ENCODE assay signal across 8 cellular contexts in genomic region chr9:136848393-136849037, GRCh38. TPM values are rescaled to one million over a fixed set of nuclear protein-coding genes. Genes with fewer than 3 reads are reported as not detected.
A peak's percentile ranks its signal among the peaks of the same experiment; 100 is the strongest.
DNase-seq lines count a peak whose midpoint lies in the region; ATAC-seq and TF ChIP-seq lines count a peak whose summit lies in the region.

No MANE protein-coding gene starts in this region.

- H3K9me3 ChIP-seq in PC-3 (ENCODE audit: low read length), result no peaks in the 10 kb centered on the region

- peak overlapping the region; percentile 98 for H3K27ac Mint-ChIP-seq in Calu3 (ENCODE audit: unreplicated experiment)
- peak overlapping the region; percentile 94 for H3K27ac Mint-ChIP-seq in stimulated activated naive B cell treated with anti-CD40 and anti-IgM and Interleukin-4, amounts not matched to agents 10 μg/mL and 1 μg/mL and 100 μg/mL, for 72 hours

- H3K27me3 ChIP-seq in PC-3 (ENCODE audit: low read length) (no peaks in the 10 kb centered on the region), brain microvascular endothelial cell (replicated peaks) (peaks cover 15% of the 10 kb centered on the region), layer of hippocampus (ENCODE audit: control insufficient read depth, insufficient read depth, low read length) (peaks cover 2% of the 10 kb centered on the region)

- intact Hi-C loops in Calu3 (cut with micrococcal nuclease; ENCODE audit: unreplicated experiment) (no loop called here), PC-3 (cut with micrococcal nuclease) (loop anchor here (10.0 kb wide), 1 partner anchor 146 kb away; the partner anchor contains the start of genes CLIC3 and PAXX)

- no TSS peak for BruUV-seq in Calu3 (replicated peaks; lab: Mats Ljungman, UMichigan)
- BruUV-seq in PC-3 (replicated peaks; lab: Mats Ljungman, UMichigan), result TSS peak; percentile 59

- H3K9me2 ChIP-seq in PC-3 (replicated peaks; ENCODE audit: low read length), result no peaks in the 10 kb centered on the region

- peaks cover 5% of the 10 kb centered on the region for H3K4me1 Mint-ChIP-seq in Calu3 (ENCODE audit: low read depth, unreplicated experiment)
- H3K4me1 Mint-ChIP-seq in stimulated activated naive B cell treated with anti-CD40 and anti-IgM and Interleukin-4, amounts not matched to agents 10 μg/mL and 1 μg/mL and 100 μg/mL, for 72 hours, result peaks cover 24 to 38% of the 10 kb centered on the region in 2 donors

- H3K4me1 ChIP-seq in PC-3 (ENCODE audit: insufficient read depth, low read length), result peaks cover 8% of the 10 kb centered on the region

- POLR2A ChIA-PET in PC-3 (lab: Charles Lee; ENCODE audit: unreplicated experiment), result interaction anchor here (0.6 kb wide), 1 partner anchor 48 kb away, joined by 3 read pairs; no protein-coding TSS in a partner anchor

- in situ Hi-C loops in brain microvascular endothelial cell (cut with HindIII; ENCODE audit: low pct_ligation_motif_present, low sequenced_read_pairs), result no loop called here

- H3K79me2 ChIP-seq in PC-3 (ENCODE audit: low read length), result no peaks in the 10 kb centered on the region

- peaks cover 65% of the 10 kb centered on the region for H3K36me3 Mint-ChIP-seq in Calu3 (ENCODE audit: insufficient read depth, unreplicated experiment)
- peaks cover 16 to 27% of the 10 kb centered on the region in 2 donors for H3K36me3 Mint-ChIP-seq in stimulated activated naive B cell treated with anti-CD40 and anti-IgM and Interleukin-4, amounts not matched to agents 10 μg/mL and 1 μg/mL and 100 μg/mL, for 72 hours

- DNase-seq in Calu3, result peak; percentile 44
- no peak for DNase-seq in HFF-Myc (ENCODE audit: extremely low read depth, low read depth)
- DNase-seq in PC-3, result peak; percentile 31
- no peak for DNase-seq in brain microvascular endothelial cell
- no peak for DNase-seq in stimulated activated naive B cell treated with anti-CD40 and anti-IgM and Interleukin-4, amounts not matched to agents 10 μg/mL and 1 μg/mL and 100 μg/mL, for 72 hours
- no peak for DNase-seq in CD1c-positive myeloid dendritic cell (ENCODE audit: extremely low spot score)

- H3K27me3 Mint-ChIP-seq in Calu3 (ENCODE audit: unreplicated experiment), result no peaks in the 10 kb centered on the region
- H3K27me3 Mint-ChIP-seq in stimulated activated naive B cell treated with anti-CD40 and anti-IgM and Interleukin-4, amounts not matched to agents 10 μg/mL and 1 μg/mL and 100 μg/mL, for 72 hours, result peaks cover 11 to 25% of the 10 kb centered on the region in 2 donors

- H3K36me3 ChIP-seq in PC-3 (ENCODE audit: low read depth, low read length), result no peaks in the 10 kb centered on the region
- peaks cover 17% of the 10 kb centered on the region for H3K36me3 ChIP-seq in brain microvascular endothelial cell (replicated peaks)

- peak; percentile 2 for ATAC-seq in PC-3
- ATAC-seq in stimulated activated naive B cell treated with anti-CD40 and anti-IgM and Interleukin-4, amounts not matched to agents 10 μg/mL and 1 μg/mL and 100 μg/mL, for 72 hours (replicated peaks), result peak; percentile 10 to 14
- no peak for ATAC-seq in GM19397 (IDR thresholded peaks at IDR 0.05; ENCODE audit: unreplicated experiment)

- H3K27ac ChIP-seq in PC-3 (ENCODE audit: low read length), result peak overlapping the region; percentile 79
- H3K27ac ChIP-seq in brain microvascular endothelial cell, result peak overlapping the region; percentile 17
- peak overlapping the region; percentile 97 for H3K27ac ChIP-seq in layer of hippocampus (ENCODE audit: low read depth, low read length)

- peak overlapping the region; percentile 96 for H3K4me3 Mint-ChIP-seq in Calu3 (ENCODE audit: low read depth, unreplicated experiment)
- peak overlapping the region; percentile 92 to 96 for H3K4me3 Mint-ChIP-seq in stimulated activated naive B cell treated with anti-CD40 and anti-IgM and Interleukin-4, amounts not matched to agents 10 μg/mL and 1 μg/mL and 100 μg/mL, for 72 hours

- H3K4me3 ChIP-seq in HFF-Myc (replicated peaks; ENCODE audit: low read depth, low read length) (peak overlapping the region; percentile 75), PC-3 (ENCODE audit: low read length) (peak overlapping the region; percentile 87), brain microvascular endothelial cell (ENCODE audit: low read depth, low read length) (peak overlapping the region; percentile 79)

- H4K20me1 ChIP-seq in PC-3 (ENCODE audit: low read length), result no peaks in the 10 kb centered on the region

- peak overlapping the region; percentile 77 for H3K9ac ChIP-seq in PC-3 (ENCODE audit: low read length)

- peak overlapping the region; percentile 67 for H2AFZ ChIP-seq in PC-3 (ENCODE audit: low read length)

- no peak for TF ChIP-seq CTCF in Calu3 (IDR thresholded peaks at IDR 0.05; ENCODE audit: unreplicated experiment)
- no peak for TF ChIP-seq CTCF in HFF-Myc (IDR thresholded peaks at IDR 0.05; ENCODE audit: low read depth, low read length, missing control alignments)
- TF ChIP-seq CTCF in PC-3 (conservative IDR thresholded peaks at IDR 0.05; ENCODE audit: low read depth, low read length), result no peak
- TF ChIP-seq CTCF in brain microvascular endothelial cell (IDR thresholded peaks at IDR 0.05; ENCODE audit: low read depth, low read length, missing control alignments), result no peak

- CTCF ChIA-PET in Calu3 (lab: Charles Lee) (no interaction called here), PC-3 (lab: Charles Lee) (no interaction called here)

- peak overlapping the region; percentile 92 for H3K4me2 ChIP-seq in PC-3 (ENCODE audit: low read length)

- H3F3A ChIP-seq in PC-3 (ENCODE audit: low read length, unreplicated experiment), result no peaks in the 10 kb centered on the region

- no peaks in the 10 kb centered on the region for H3K9me3 Mint-ChIP-seq in Calu3 (ENCODE audit: low read depth, unreplicated experiment)
- H3K9me3 Mint-ChIP-seq in stimulated activated naive B cell treated with anti-CD40 and anti-IgM and Interleukin-4, amounts not matched to agents 10 μg/mL and 1 μg/mL and 100 μg/mL, for 72 hours, result no peaks in the 10 kb centered on the region

RNA-seq across cellular contexts. Expression of gene PHPT1, which starts 0.7 kb away (rescaled TPM):
- total RNA-seq in Calu3 (2022) (44.1 and 48.7 TPM in 2 replicates), PC-3 (2014; rRNA removed) (83.2 and 111 TPM in 2 replicates)

RNA-seq across cellular contexts. Expression of gene MAMDC4, which starts 3.6 kb away (rescaled TPM):
- total RNA-seq in Calu3 (2022) (3.1 and 3.6 TPM in 2 replicates), PC-3 (2014; rRNA removed) (3.0 and 5.3 TPM in 2 replicates)

RNA-seq across cellular contexts. Expression of gene AJM1, which starts 6.2 kb away (rescaled TPM):
- total RNA-seq in Calu3 (2022) (2.9 and 3.2 TPM in 2 replicates), PC-3 (2014; rRNA removed) (1.4 and 2.6 TPM in 2 replicates)

RNA-seq across cellular contexts. Expression of gene EDF1, which starts 17.6 kb away (rescaled TPM):
- total RNA-seq in Calu3 (2022) (233 and 238 TPM in 2 replicates), PC-3 (2014; rRNA removed) (544 and 562 TPM in 2 replicates)

RNA-seq across cellular contexts. Expression of gene TRAF2, which starts 37.8 kb away (rescaled TPM):
- total RNA-seq in Calu3 (2022) (47.8 and 50.5 TPM in 2 replicates), PC-3 (2014; rRNA removed) (11.5 and 25.4 TPM in 2 replicates)

Comparison
In these comparisons a context has a peak if more than half of its experiments do, and no peak if none do; other contexts are left out.
1. DNase-seq: peak in Calu3 (single experiment) and PC-3 (single experiment); none in HFF-Myc (single experiment), brain microvascular endothelial cell (single experiment), stimulated activated naive B cell treated with anti-CD40 and anti-IgM and Interleukin-4, amounts not matched to agents 10 μg/mL and 1 μg/mL and 100 μg/mL, for 72 hours (single experiment) and CD1c-positive myeloid dendritic cell (single experiment).
2. H3K27ac ChIP-seq: peak in every context shown above with its lines; median percentile 97 in layer of hippocampus; 79 in PC-3; 17 in brain microvascular endothelial cell.
3. Peak in every context shown above with its lines, with median percentiles within 50 percentile points of each other: H3K4me3 ChIP-seq.